Comparison of ENCODE assay signal across 1 cellular context in the genomic region with DNA sequence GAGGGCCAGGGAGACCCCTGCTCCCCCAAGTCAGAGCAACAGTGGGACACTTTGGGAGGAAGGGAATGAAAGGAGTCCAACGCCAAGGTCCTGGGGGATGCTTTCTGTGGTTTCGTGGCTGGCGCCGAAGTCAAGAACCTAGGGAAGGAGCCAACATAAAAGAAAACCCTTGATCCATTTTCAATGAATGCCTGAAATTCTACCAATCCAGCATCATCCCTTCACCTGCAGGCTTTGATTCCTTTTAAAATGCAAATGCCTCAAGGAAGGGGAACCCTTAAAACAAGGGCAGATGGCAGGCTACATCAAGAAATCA.
TF ChIP-seq lines count a peak whose summit lies in the region.

No MANE protein-coding gene starts in this region.

TF ChIP-seq in HepG2, 621 proteins besides CTCF, POLR2A, EP300 and RAD21 (continued from another document):
- TF ChIP-seq, protein P1, sequence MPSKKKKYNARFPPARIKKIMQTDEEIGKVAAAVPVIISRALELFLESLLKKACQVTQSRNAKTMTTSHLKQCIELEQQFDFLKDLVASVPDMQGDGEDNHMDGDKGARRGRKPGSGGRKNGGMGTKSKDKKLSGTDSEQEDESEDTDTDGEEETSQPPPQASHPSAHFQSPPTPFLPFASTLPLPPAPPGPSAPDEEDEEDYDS (CRISPR knock-in tag; IDR thresholded peaks at IDR 0.05), result no peak
- TF ChIP-seq HDAC1 (CRISPR knock-in tag; IDR thresholded peaks at IDR 0.05) (0 out of 2 replicates have a peak, but pooled peaks have one; percentile 8), ZMYM4 (CRISPR knock-in tag; IDR thresholded peaks at IDR 0.05) (no peak), ZKSCAN5 (CRISPR knock-in tag; IDR thresholded peaks at IDR 0.05) (peak; percentile 86), SP4 (CRISPR knock-in tag; IDR thresholded peaks at IDR 0.05) (0 out of 2 replicates have a peak, but pooled peaks have one; percentile 6), ZNF350 (CRISPR knock-in tag; IDR thresholded peaks at IDR 0.05; ENCODE audit: borderline replicate concordance, low read depth) (0 out of 2 replicates have a peak, but pooled peaks have one; percentile 29), GATA4 (IDR thresholded peaks at IDR 0.05; ENCODE audit: borderline replicate concordance, low read depth) (no peak), ZMYM2 (CRISPR knock-in tag; IDR thresholded peaks at IDR 0.05) (no peak), ZNF33A (CRISPR knock-in tag; IDR thresholded peaks at IDR 0.05; ENCODE audit: borderline replicate concordance) (no peak), ZNF326 (CRISPR knock-in tag; IDR thresholded peaks at IDR 0.05; ENCODE audit: borderline replicate concordance) (no peak), RFX1 (IDR thresholded peaks at IDR 0.05) (no peak), MAFF (IDR thresholded peaks at IDR 0.05; ENCODE audit: low read depth, low read length) (no peak)
- TF ChIP-seq, protein P2, sequence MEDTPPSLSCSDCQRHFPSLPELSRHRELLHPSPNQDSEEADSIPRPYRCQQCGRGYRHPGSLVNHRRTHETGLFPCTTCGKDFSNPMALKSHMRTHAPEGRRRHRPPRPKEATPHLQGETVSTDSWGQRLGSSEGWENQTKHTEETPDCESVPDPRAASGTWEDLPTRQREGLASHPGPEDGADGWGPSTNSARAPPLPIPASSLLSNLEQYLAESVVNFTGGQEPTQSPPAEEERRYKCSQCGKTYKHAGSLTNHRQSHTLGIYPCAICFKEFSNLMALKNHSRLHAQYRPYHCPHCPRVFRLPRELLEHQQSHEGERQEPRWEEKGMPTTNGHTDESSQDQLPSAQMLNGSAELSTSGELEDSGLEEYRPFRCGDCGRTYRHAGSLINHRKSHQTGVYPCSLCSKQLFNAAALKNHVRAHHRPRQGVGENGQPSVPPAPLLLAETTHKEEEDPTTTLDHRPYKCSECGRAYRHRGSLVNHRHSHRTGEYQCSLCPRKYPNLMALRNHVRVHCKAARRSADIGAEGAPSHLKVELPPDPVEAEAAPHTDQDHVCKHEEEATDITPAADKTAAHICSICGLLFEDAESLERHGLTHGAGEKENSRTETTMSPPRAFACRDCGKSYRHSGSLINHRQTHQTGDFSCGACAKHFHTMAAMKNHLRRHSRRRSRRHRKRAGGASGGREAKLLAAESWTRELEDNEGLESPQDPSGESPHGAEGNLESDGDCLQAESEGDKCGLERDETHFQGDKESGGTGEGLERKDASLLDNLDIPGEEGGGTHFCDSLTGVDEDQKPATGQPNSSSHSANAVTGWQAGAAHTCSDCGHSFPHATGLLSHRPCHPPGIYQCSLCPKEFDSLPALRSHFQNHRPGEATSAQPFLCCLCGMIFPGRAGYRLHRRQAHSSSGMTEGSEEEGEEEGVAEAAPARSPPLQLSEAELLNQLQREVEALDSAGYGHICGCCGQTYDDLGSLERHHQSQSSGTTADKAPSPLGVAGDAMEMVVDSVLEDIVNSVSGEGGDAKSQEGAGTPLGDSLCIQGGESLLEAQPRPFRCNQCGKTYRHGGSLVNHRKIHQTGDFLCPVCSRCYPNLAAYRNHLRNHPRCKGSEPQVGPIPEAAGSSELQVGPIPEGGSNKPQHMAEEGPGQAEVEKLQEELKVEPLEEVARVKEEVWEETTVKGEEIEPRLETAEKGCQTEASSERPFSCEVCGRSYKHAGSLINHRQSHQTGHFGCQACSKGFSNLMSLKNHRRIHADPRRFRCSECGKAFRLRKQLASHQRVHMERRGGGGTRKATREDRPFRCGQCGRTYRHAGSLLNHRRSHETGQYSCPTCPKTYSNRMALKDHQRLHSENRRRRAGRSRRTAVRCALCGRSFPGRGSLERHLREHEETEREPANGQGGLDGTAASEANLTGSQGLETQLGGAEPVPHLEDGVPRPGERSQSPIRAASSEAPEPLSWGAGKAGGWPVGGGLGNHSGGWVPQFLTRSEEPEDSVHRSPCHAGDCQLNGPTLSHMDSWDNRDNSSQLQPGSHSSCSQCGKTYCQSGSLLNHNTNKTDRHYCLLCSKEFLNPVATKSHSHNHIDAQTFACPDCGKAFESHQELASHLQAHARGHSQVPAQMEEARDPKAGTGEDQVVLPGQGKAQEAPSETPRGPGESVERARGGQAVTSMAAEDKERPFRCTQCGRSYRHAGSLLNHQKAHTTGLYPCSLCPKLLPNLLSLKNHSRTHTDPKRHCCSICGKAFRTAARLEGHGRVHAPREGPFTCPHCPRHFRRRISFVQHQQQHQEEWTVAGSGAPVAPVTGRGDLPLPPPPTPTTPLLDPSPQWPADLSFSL (CRISPR knock-in tag; IDR thresholded peaks at IDR 0.05), result no peak
- TF ChIP-seq, protein P3, sequence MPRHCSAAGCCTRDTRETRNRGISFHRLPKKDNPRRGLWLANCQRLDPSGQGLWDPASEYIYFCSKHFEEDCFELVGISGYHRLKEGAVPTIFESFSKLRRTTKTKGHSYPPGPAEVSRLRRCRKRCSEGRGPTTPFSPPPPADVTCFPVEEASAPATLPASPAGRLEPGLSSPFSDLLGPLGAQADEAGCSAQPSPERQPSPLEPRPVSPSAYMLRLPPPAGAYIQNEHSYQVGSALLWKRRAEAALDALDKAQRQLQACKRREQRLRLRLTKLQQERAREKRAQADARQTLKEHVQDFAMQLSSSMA (CRISPR knock-in tag; IDR thresholded peaks at IDR 0.05), result no peak
- TF ChIP-seq, protein P4, sequence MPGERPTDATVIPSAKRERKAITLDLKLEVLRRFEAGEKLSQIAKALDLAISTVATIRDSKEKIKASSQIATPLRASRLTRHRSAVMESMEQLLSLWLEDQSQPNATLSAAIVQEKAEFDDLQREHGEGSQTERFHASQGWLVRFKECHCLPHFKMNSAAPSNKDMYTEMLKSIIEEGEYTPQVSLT (CRISPR knock-in tag; IDR thresholded peaks at IDR 0.05; ENCODE audit: borderline replicate concordance, low read depth), result no peak
TF ChIP-seq in HepG2: peak in this region for 7.
